In the genomic region with DNA sequence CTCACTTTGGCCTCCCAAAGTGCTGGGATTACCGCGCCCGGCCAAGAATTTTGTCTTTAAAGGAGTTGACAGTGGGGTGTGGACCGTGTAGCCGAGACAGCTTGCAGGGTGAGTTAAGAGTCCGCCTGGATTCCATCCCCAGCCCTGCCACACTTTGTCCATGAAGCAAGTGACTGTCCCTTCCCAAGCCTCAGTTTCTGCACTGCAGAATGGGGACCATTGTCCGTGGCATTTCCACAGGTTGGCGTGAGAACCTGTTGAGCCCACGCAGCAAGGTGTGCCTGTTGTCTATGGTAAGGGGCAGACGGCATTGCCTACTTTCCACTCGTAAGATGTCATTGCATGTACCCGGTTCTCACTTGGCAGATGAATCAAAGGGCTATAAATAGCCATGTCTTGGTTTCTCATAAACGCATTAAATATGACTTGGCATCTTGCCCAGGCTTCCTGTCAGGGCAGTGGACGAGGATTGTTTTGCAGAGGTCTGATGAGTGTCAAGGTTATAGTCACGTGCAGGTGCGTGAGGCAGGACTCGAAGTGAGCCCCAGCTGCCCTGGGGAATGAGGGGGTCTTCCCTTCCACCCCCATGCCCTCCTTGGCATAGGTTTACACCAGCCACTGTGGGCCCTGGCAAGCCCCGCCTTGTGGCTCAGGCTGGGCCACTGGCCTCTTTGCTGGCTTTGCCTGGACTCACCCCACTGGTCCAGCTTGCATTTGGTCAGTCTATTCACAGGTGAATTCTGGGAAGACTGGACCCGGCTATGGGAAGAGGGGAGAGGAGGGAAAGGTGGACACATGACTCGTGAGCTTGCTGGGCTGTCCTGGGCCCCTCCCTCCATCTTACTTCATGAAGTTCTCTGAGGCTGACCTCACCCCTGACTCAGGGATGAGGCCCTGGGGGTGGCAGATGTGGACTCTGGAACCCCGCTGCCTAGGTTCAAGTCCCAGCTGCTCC, we compare ENCODE assay signal across 1 cellular context.
TF ChIP-seq lines count a peak whose summit lies in the region.

No MANE protein-coding gene starts in this region.

TF ChIP-seq in GM12891, 5 proteins besides CTCF, POLR2A, EP300 and RAD21:
- TF ChIP-seq POU2F2 (IDR thresholded peaks at IDR 0.05; ENCODE audit: low read depth, low read length): no peak
- no peak for TF ChIP-seq PAX5 (IDR thresholded peaks at IDR 0.05; ENCODE audit: insufficient read depth, low read length, severe bottlenecking)
- TF ChIP-seq POLR2AphosphoS5 (IDR thresholded peaks at IDR 0.05; ENCODE audit: low read depth, low read length): no peak
- no peak for TF ChIP-seq TAF1 (IDR thresholded peaks at IDR 0.05; ENCODE audit: low read depth, low read length)
- TF ChIP-seq SPI1 (IDR thresholded peaks at IDR 0.05; ENCODE audit: low read depth, low read length): no peak
